Comparison of ENCODE assay signal across 8 cellular contexts in the genomic region with DNA sequence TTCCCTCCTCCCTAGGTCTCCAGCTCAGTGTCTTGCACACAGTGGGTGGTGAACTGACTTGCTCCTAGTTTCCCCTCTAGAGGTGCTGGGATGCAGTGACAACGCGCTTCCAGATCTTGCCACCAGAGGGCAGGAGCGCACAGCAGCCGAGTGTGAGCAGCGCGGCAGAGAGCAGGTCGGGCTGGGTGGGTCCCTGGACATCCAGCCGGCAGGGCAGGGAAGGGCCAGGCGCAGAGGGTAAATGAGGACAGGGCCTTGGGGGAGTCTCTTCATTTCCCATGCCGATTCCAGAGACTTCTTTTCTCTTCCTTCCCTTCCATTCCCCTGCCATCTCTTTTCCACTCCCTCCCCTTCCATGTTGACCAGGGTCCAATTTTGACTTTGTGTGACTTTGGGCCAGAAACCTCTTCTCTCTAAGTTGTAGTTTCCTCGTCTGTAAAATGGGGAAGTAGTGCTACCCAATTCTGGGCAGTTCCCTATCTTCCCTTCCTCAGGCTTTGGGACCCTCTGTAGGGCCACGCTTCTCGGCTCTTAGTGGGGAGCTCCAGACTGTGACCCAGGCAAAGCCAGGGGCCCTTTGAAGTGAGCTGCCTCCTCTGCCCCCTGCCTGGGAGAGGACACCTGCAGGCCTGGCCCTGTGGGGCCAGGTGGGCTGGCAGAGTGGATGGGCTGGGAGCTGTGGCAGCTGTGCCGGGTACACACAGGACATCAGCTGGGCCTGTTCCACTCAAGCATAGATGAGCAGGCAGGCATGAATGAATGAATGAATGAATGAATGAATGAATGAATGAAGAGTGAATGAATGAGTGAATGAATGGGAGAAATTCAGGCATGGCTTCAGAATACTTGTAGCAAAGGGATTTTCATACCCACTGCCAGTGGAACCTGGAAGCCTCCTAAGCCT. TPM values are rescaled to one million over a fixed set of nuclear protein-coding genes. Genes with fewer than 3 reads are reported as not detected.
A peak's percentile ranks its signal among the peaks of the same experiment; 100 is the strongest.
DNase-seq lines count a peak whose midpoint lies in the region; ATAC-seq lines count a peak whose summit lies in the region.

No MANE protein-coding gene starts in this region.

- peak; percentile 87 for ATAC-seq in HG03432 (IDR thresholded peaks at IDR 0.05; ENCODE audit: unreplicated experiment)

- no peaks in the 10 kb centered on the region for H3K36me3 Mint-ChIP-seq in activated CD4-positive, alpha-beta memory T cell treated with anti-CD3 and anti-CD28 coated beads for 36 hours

- H3K4me3 Mint-ChIP-seq in activated CD4-positive, alpha-beta memory T cell treated with anti-CD3 and anti-CD28 coated beads for 36 hours, result no peak overlapping the region

- DNase-seq in C1 segment of cervical spinal cord (lab: John Stamatoyannopoulos, UW) (peak in 13 of 14 donors; percentile 32 to 83 (median 62)), GM19240 (ENCODE audit: insufficient read length, low spot score) (peak; percentile 83), NCI-H748 treated with DMSO at 0.1 percent for 48 hours (lab: John Stamatoyannopoulos, UW) (peak; percentile 61), ecto neural progenitor cell (ENCODE audit: low spot score) (peak; percentile 95), medulla oblongata (ENCODE audit: extremely low spot score) (peak; percentile 84)
- peak; percentile 94 for DNase-seq in activated CD4-positive, alpha-beta memory T cell treated with anti-CD3 and anti-CD28 coated beads for 36 hours
- DNase-seq in stimulated activated CD8-positive, alpha-beta memory T cell treated with anti-CD3 and anti-CD28 coated beads, Interleukin-15, amount 100 ng/mL, for 1 hour (ENCODE audit: low read depth), result peak; percentile 82

- intact Hi-C loops in activated CD4-positive, alpha-beta memory T cell treated with anti-CD3 and anti-CD28 coated beads for 36 hours (cut with micrococcal nuclease), result loop anchor here (1.0 to 5.0 kb wide), 3 partner anchors 18 to 658 kb away; no protein-coding TSS in a partner anchor

- peak overlapping the region; percentile 36 for H3K27ac Mint-ChIP-seq in activated CD4-positive, alpha-beta memory T cell treated with anti-CD3 and anti-CD28 coated beads for 36 hours

- peaks cover 35% of the 10 kb centered on the region for H3K4me1 Mint-ChIP-seq in activated CD4-positive, alpha-beta memory T cell treated with anti-CD3 and anti-CD28 coated beads for 36 hours (ENCODE audit: low read depth)

- no peaks in the 10 kb centered on the region for H3K9me3 Mint-ChIP-seq in activated CD4-positive, alpha-beta memory T cell treated with anti-CD3 and anti-CD28 coated beads for 36 hours

- no peaks in the 10 kb centered on the region for H3K27me3 Mint-ChIP-seq in activated CD4-positive, alpha-beta memory T cell treated with anti-CD3 and anti-CD28 coated beads for 36 hours

- POLR2A ChIA-PET in activated CD4-positive, alpha-beta memory T cell treated with anti-CD3 and anti-CD28 coated beads for 36 hours (lab: Charles Lee), result interaction anchor here (0.5 to 2.4 kb wide), 8 partner anchors 13 to 247 kb away, joined by 3 to 12 read pairs (median 3); partner anchors contain the start of genes ADAM17 and TAF1B

- CTCF ChIA-PET in activated CD4-positive, alpha-beta memory T cell treated with anti-CD3 and anti-CD28 coated beads for 36 hours (lab: Charles Lee), result interaction anchor here (0.5 to 8.9 kb wide), 57 partner anchors 12 to 657 kb away, joined by 3 to 92 read pairs (median 4); partner anchors contain the start of genes KLF11 and TAF1B

RNA-seq across cellular contexts. Expression of gene TAF1B, which starts 43.3 kb away (rescaled TPM):
- 10 to 100 TPM; 32.6 TPM for total RNA-seq in activated CD4-positive, alpha-beta memory T cell treated with anti-CD3 and anti-CD28 coated beads for 36 hours

Comparison
In these comparisons a context has a peak if more than half of its experiments do, and no peak if none do; other contexts are left out.
1. Peak in every context shown above with its lines: DNase-seq and ATAC-seq.